In the genomic region with DNA sequence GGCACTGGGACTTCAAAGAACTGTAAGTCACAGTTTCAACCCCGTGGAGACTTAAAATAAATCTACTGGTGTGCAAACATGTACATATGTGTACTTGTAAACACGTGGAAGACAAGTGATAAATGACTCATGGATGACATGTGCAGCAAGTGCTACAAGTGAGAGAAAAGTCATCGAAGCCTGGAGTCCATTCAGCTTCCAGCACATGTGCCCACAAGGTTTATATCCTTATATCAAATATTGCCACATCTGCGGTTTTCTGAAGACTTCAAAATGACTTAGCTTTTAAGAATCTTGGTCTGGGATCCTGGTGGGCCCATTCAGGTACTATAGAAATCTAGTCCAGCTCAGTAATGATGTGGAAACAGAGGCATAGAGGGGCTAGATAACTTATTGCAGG, we compare ENCODE assay signal across 33 cellular contexts. TPM values are rescaled to one million over a fixed set of nuclear protein-coding genes. Genes with fewer than 3 reads are reported as not detected.
"Had no signal": no experiment of that assay in that cellular context is flagged by ENCODE, and none has a peak within 500 bp of the region (broad histone marks: within the 10 kb centered on the region; RNA-seq: fewer than 3 reads in every experiment).

No MANE protein-coding gene starts in this region.

- ATAC-seq: activated CD4-positive, CD25-positive, alpha-beta regulatory T cell treated with anti-CD3 and anti-CD28 coated beads, Interleukin-2, amount 50 U/mL, for 24 hours; gastroesophageal sphincter; mucosa of descending colon; right cardiac atrium had no signal

- H3K79me2 ChIP-seq: hepatocyte had no signal

- H3K36me3 Mint-ChIP-seq: activated CD4-positive, alpha-beta memory T cell treated with anti-CD3 and anti-CD28 coated beads for 36 hours; activated naive CD4-positive, alpha-beta T cell treated with anti-CD3 and anti-CD28 coated beads, Interleukin-2, amount 10 ng/mL, durations not matched to agents 7 days and 5 days; activated naive CD8-positive, alpha-beta T cell treated with anti-CD3 and anti-CD28 coated beads, Interleukin-2, amount 10 ng/mL, durations not matched to agents 7 days and 5 days had no signal

- H3K27me3 ChIP-seq: brain microvascular endothelial cell, esophagus muscularis mucosa, gastroesophageal sphincter, hepatocyte had no signal

- H3K4me1 ChIP-seq: esophagus muscularis mucosa, gastroesophageal sphincter, left ventricle myocardium inferior had no signal

- H3K27me3 Mint-ChIP-seq: activated naive CD4-positive, alpha-beta T cell treated with anti-CD3 and anti-CD28 coated beads, Interleukin-2, amount 10 ng/mL, durations not matched to agents 7 days and 5 days; dendritic cell treated with granulocyte-macrophage colony-stimulating factor and Interleukin-4, amounts not matched to agents 40 ng/mL and 50 ng/mL, for 4 days had no signal

- H2AFZ ChIP-seq: hepatocyte had no signal

- H3K4me3 Mint-ChIP-seq: activated CD4-positive, alpha-beta memory T cell treated with anti-CD3 and anti-CD28 coated beads for 36 hours; activated naive CD4-positive, alpha-beta T cell treated with anti-CD3 and anti-CD28 coated beads, Interleukin-2, amount 10 ng/mL, durations not matched to agents 7 days and 5 days; activated naive CD8-positive, alpha-beta T cell treated with anti-CD3 and anti-CD28 coated beads, Interleukin-2, amount 10 ng/mL, durations not matched to agents 7 days and 5 days; dendritic cell treated with granulocyte-macrophage colony-stimulating factor and Interleukin-4, amounts not matched to agents 40 ng/mL and 50 ng/mL, for 4 days; endodermal cell; nephron; stimulated activated naive CD8-positive, alpha-beta T cell treated with anti-CD3 and anti-CD28 coated beads, Interleukin-15, Interleukin-2, amounts not matched to agents 100 ng/mL and 50 ng/mL, for 24 hours had no signal

- H3K36me3 ChIP-seq: brain microvascular endothelial cell, esophagus muscularis mucosa, gastroesophageal sphincter, left ventricle myocardium inferior, thoracic aorta had no signal

- DNase-seq: activated CD4-positive, alpha-beta memory T cell treated with anti-CD3 and anti-CD28 coated beads for 36 hours; activated CD4-positive, alpha-beta T cell treated with anti-CD3 and anti-CD28 coated beads for 48 hours; activated CD8-positive, alpha-beta memory T cell treated with anti-CD3 and anti-CD28 coated beads, Interleukin-2, amount 50 U/mL, for 4 hours; activated gamma-delta T cell; activated naive CD4-positive, alpha-beta T cell treated with anti-CD3 and anti-CD28 coated beads, Interleukin-2, amount 10 ng/mL, durations not matched to agents 7 days and 5 days; activated naive CD8-positive, alpha-beta T cell treated with anti-CD3 and anti-CD28 coated beads, Interleukin-2, amount 10 ng/mL, durations not matched to agents 7 days and 5 days; activated T-cell treated with anti-CD3 and anti-CD28 coated beads, Interleukin-2, amount 50 U/mL, for 1 hour; amniotic stem cell; brain microvascular endothelial cell; central memory CD4-positive, alpha-beta T cell; endodermal cell; islet precursor cell; left ventricle myocardium inferior; mesendoderm; mucosa of descending colon; posterior cingulate gyrus; right cardiac atrium; stimulated activated CD4-positive, alpha-beta T cell treated with anti-CD3 and anti-CD28 coated beads, Interleukin-4, amount 100 ng/mL, for 1 hour; trophoblast cell had no signal

- H3K4me1 Mint-ChIP-seq: activated naive CD4-positive, alpha-beta T cell treated with anti-CD3 and anti-CD28 coated beads, Interleukin-2, amount 10 ng/mL, durations not matched to agents 7 days and 5 days; activated naive CD8-positive, alpha-beta T cell treated with anti-CD3 and anti-CD28 coated beads, Interleukin-2, amount 10 ng/mL, durations not matched to agents 7 days and 5 days had no signal

- H3K27ac ChIP-seq: brain microvascular endothelial cell, esophagus muscularis mucosa, gastroesophageal sphincter, hepatocyte, left ventricle myocardium inferior, thoracic aorta, VCaP had no signal

- H3K9me3 Mint-ChIP-seq: activated CD4-positive, alpha-beta memory T cell treated with anti-CD3 and anti-CD28 coated beads for 36 hours; activated naive CD4-positive, alpha-beta T cell treated with anti-CD3 and anti-CD28 coated beads, Interleukin-2, amount 10 ng/mL, durations not matched to agents 7 days and 5 days; activated naive CD8-positive, alpha-beta T cell treated with anti-CD3 and anti-CD28 coated beads, Interleukin-2, amount 10 ng/mL, durations not matched to agents 7 days and 5 days; dendritic cell treated with granulocyte-macrophage colony-stimulating factor and Interleukin-4, amounts not matched to agents 40 ng/mL and 50 ng/mL, for 4 days; endodermal cell; nephron; stimulated activated naive CD8-positive, alpha-beta T cell treated with anti-CD3 and anti-CD28 coated beads, Interleukin-15, Interleukin-2, amounts not matched to agents 100 ng/mL and 50 ng/mL, for 24 hours had no signal

- H3K27ac Mint-ChIP-seq: activated CD4-positive, alpha-beta memory T cell treated with anti-CD3 and anti-CD28 coated beads for 36 hours; activated naive CD4-positive, alpha-beta T cell treated with anti-CD3 and anti-CD28 coated beads, Interleukin-2, amount 10 ng/mL, durations not matched to agents 7 days and 5 days; activated naive CD8-positive, alpha-beta T cell treated with anti-CD3 and anti-CD28 coated beads, Interleukin-2, amount 10 ng/mL, durations not matched to agents 7 days and 5 days; dendritic cell treated with granulocyte-macrophage colony-stimulating factor and Interleukin-4, amounts not matched to agents 40 ng/mL and 50 ng/mL, for 4 days; endodermal cell; nephron; stimulated activated naive CD8-positive, alpha-beta T cell treated with anti-CD3 and anti-CD28 coated beads, Interleukin-15, Interleukin-2, amounts not matched to agents 100 ng/mL and 50 ng/mL, for 24 hours had no signal

- H3K9me3 ChIP-seq: esophagus muscularis mucosa, gastroesophageal sphincter, left ventricle myocardium inferior, mucosa of descending colon, thoracic aorta had no signal

- H3K4me2 ChIP-seq: hepatocyte had no signal

- H3K4me3 ChIP-seq: esophagus muscularis mucosa, gastroesophageal sphincter, hepatocyte, left ventricle myocardium inferior, lung, mucosa of descending colon, thoracic aorta had no signal

RNA-seq across cellular contexts. Expression of gene TTC29, which starts 33.0 kb away (rescaled TPM):
- total RNA-seq: activated CD4-positive, alpha-beta memory T cell treated with anti-CD3 and anti-CD28 coated beads for 36 hours; activated CD8-positive, alpha-beta memory T cell treated with anti-CD3 and anti-CD28 coated beads for 36 hours; activated naive CD8-positive, alpha-beta T cell treated with anti-CD3 and anti-CD28 coated beads, Interleukin-2, amount 10 ng/mL, durations not matched to agents 7 days and 5 days; astrocyte; esophagus muscularis mucosa; gastroesophageal sphincter; left ventricle myocardium inferior; mucosa of descending colon; myocyte; T-helper 1 cell treated with Interleukin-12 subunit alpha and Interleukin-12 subunit beta and Interleukin-4 antibody, amounts not matched to agents 30 ng/mL and 1 ng/mL, for 36 hours; thoracic aorta had no signal
